6 cellular contexts compared by ENCODE assay signal in the genomic region with DNA sequence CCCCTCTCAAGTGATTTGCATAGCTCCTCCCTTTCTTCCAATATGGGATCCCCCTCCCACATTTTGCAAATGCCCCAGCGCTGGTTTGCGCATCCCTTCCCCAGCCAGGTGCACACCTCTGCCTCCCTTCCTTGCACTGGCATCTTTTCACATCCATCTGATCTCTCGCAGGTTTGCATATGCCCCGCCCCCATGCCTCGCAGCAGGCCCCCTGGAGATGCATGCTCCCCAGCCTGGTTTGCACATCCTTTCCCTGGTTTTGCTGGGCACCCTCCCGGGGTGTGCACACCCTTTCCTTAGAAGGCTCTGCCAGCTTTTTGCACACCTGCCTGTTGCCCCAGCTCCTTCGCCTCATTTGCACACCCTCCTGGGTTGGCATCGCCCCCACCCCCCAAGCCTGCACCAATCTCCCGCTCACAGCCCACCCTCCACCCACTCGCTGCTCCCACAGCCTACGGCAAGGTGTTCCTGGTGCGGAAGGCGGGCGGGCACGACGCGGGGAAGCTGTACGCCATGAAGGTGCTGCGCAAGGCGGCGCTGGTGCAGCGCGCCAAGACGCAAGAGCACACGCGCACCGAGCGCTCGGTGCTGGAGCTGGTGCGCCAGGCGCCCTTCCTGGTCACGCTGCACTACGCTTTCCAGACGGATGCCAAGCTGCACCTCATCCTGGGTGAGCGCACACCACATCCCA.
DNase-seq lines count a peak whose midpoint lies in the region; ATAC-seq and TF ChIP-seq lines count a peak whose summit lies in the region.

No MANE protein-coding gene starts in this region.

- H3K36me3 Mint-ChIP-seq in stimulated activated naive B cell treated with anti-CD40 and anti-IgM and Interleukin-4, amounts not matched to agents 10 μg/mL and 1 μg/mL and 100 μg/mL, for 72 hours = peaks cover 27 to 47% of the 10 kb centered on the region in 2 donors

- H3K27me3 Mint-ChIP-seq in stimulated activated naive B cell treated with anti-CD40 and anti-IgM and Interleukin-4, amounts not matched to agents 10 μg/mL and 1 μg/mL and 100 μg/mL, for 72 hours = no peaks in the 10 kb centered on the region

- H3K9me3 Mint-ChIP-seq in stimulated activated naive B cell treated with anti-CD40 and anti-IgM and Interleukin-4, amounts not matched to agents 10 μg/mL and 1 μg/mL and 100 μg/mL, for 72 hours = no peaks in the 10 kb centered on the region

- no peak for TF ChIP-seq CTCF in fibroblast of mammary gland (conservative IDR thresholded peaks at IDR 0.05; ENCODE audit: control insufficient read depth, insufficient read depth, low read depth, low read length)

- H3K4me3 ChIP-seq in fibroblast of mammary gland (ENCODE audit: control insufficient read depth, low read depth, low read length) = peak overlapping the region; percentile 80

- peak; percentile 41 for DNase-seq in COR-L47 (lab: John Stamatoyannopoulos, UW)
- peak; percentile 39 for DNase-seq in RPMI8226
- no peak for DNase-seq in fibroblast of mammary gland (ENCODE audit: low read depth)
- DNase-seq in stimulated activated naive B cell treated with anti-CD40 and anti-IgM and Interleukin-4, amounts not matched to agents 10 μg/mL and 1 μg/mL and 100 μg/mL, for 72 hours = no peak

- peak overlapping the region; percentile 88 to 89 for H3K4me3 Mint-ChIP-seq in stimulated activated naive B cell treated with anti-CD40 and anti-IgM and Interleukin-4, amounts not matched to agents 10 μg/mL and 1 μg/mL and 100 μg/mL, for 72 hours

- no peak for TF ChIP-seq POLR2A in GM18505 (IDR thresholded peaks at IDR 0.05; ENCODE audit: borderline replicate concordance, extremely low read depth, insufficient read depth, insufficient read length)

- peak; percentile 24 to 33 for ATAC-seq in stimulated activated naive B cell treated with anti-CD40 and anti-IgM and Interleukin-4, amounts not matched to agents 10 μg/mL and 1 μg/mL and 100 μg/mL, for 72 hours (replicated peaks)
- ATAC-seq in HG03457 (IDR thresholded peaks at IDR 0.05; ENCODE audit: unreplicated experiment) (no peak), GM18505 (IDR thresholded peaks at IDR 0.05; ENCODE audit: unreplicated experiment) (no peak)

- peak overlapping the region; percentile 85 for H3K27ac Mint-ChIP-seq in stimulated activated naive B cell treated with anti-CD40 and anti-IgM and Interleukin-4, amounts not matched to agents 10 μg/mL and 1 μg/mL and 100 μg/mL, for 72 hours

- H3K4me1 Mint-ChIP-seq in stimulated activated naive B cell treated with anti-CD40 and anti-IgM and Interleukin-4, amounts not matched to agents 10 μg/mL and 1 μg/mL and 100 μg/mL, for 72 hours = peaks cover 41 to 62% of the 10 kb centered on the region in 2 donors

Comparison
In these comparisons a context has a peak if more than half of its experiments do, and no peak if none do; other contexts are left out.
1. DNase-seq: peak in COR-L47 (single experiment) and RPMI8226 (single experiment); none in fibroblast of mammary gland (single experiment) and stimulated activated naive B cell treated with anti-CD40 and anti-IgM and Interleukin-4, amounts not matched to agents 10 μg/mL and 1 μg/mL and 100 μg/mL, for 72 hours (single experiment).
2. ATAC-seq: peak in stimulated activated naive B cell treated with anti-CD40 and anti-IgM and Interleukin-4, amounts not matched to agents 10 μg/mL and 1 μg/mL and 100 μg/mL, for 72 hours (2 of 2); none in HG03457 (single experiment) and GM18505 (single experiment).